ENCODE assay signal across 1 cellular context in genomic region chr4:20700007-20700761, GRCh38.
TF ChIP-seq lines count a peak whose summit lies in the region.

PACRGL (plus strand) TSS chr4:20700458; CDS start chr4:20704482, 4,024 bp downstream.

TF ChIP-seq in HepG2, 621 proteins besides CTCF, POLR2A, EP300 and RAD21 (continued from another document and continues in another):
- TF ChIP-seq ATF3 (CRISPR knock-in tag; IDR thresholded peaks at IDR 0.05) (0 out of 2 replicates have a peak, but pooled peaks have one; percentile 30), SMARCC2 (IDR thresholded peaks at IDR 0.05) (no peak), ZSCAN12 (CRISPR knock-in tag; IDR thresholded peaks at IDR 0.05) (no peak), ZNF530 (CRISPR knock-in tag; IDR thresholded peaks at IDR 0.05; ENCODE audit: low read depth) (no peak), ZNF143 (CRISPR knock-in tag; IDR thresholded peaks at IDR 0.05) (no peak; the same call in 1 of the 2 replicates), NR0B2 (CRISPR knock-in tag; IDR thresholded peaks at IDR 0.05) (peak; percentile 70; the same call in 1 of the 2 replicates), ZFP62 (CRISPR knock-in tag; IDR thresholded peaks at IDR 0.05) (no peak), SSRP1 (CRISPR knock-in tag; IDR thresholded peaks at IDR 0.05) (no peak), MAX (IDR thresholded peaks at IDR 0.05) (peak; percentile 98), AHR (CRISPR knock-in tag; IDR thresholded peaks at IDR 0.05) (no peak), TFDP1 (CRISPR knock-in tag; IDR thresholded peaks at IDR 0.05; ENCODE audit: borderline replicate concordance) (peak; percentile 91), IKZF1 (IDR thresholded peaks at IDR 0.05) (no peak), HNF1B (CRISPR knock-in tag; IDR thresholded peaks at IDR 0.05) (0 out of 2 replicates have a peak, but pooled peaks have one; percentile 18), GFI1 (CRISPR knock-in tag; IDR thresholded peaks at IDR 0.05; ENCODE audit: borderline replicate concordance) (no peak), PLRG1 (conservative IDR thresholded peaks at IDR 0.05) (no peak), PRDM15 (CRISPR knock-in tag; IDR thresholded peaks at IDR 0.05) (no peak), ZNF670 (CRISPR knock-in tag; IDR thresholded peaks at IDR 0.05; ENCODE audit: borderline replicate concordance) (0 out of 2 replicates have a peak, but pooled peaks have one; percentile 48), MTERF4 (CRISPR knock-in tag; IDR thresholded peaks at IDR 0.05) (no peak), ZNF761 (CRISPR knock-in tag; conservative IDR thresholded peaks at IDR 0.05) (0 out of 2 replicates have a peak, but pooled peaks have one; percentile 69), RXRB (CRISPR knock-in tag; IDR thresholded peaks at IDR 0.05; ENCODE audit: borderline replicate concordance) (peak; percentile 35; the same call in 1 of the 2 replicates), TCF12 (IDR thresholded peaks at IDR 0.05) (no peak), TCF12 (CRISPR knock-in tag; IDR thresholded peaks at IDR 0.05) (no peak), HOMEZ (CRISPR knock-in tag; IDR thresholded peaks at IDR 0.05; ENCODE audit: low read depth) (no peak), POLR2AphosphoS5 (IDR thresholded peaks at IDR 0.05; ENCODE audit: low read depth, low read length) (peak; percentile 71), CHCHD3 (CRISPR knock-in tag; IDR thresholded peaks at IDR 0.05) (no peak), RFX5 (IDR thresholded peaks at IDR 0.05; ENCODE audit: low read depth, low read length) (peak; percentile 78), SRY (CRISPR knock-in tag; IDR thresholded peaks at IDR 0.05) (no peak), ZNF747 (CRISPR knock-in tag; IDR thresholded peaks at IDR 0.05; ENCODE audit: borderline replicate concordance) (no peak), ZBTB44 (CRISPR knock-in tag; IDR thresholded peaks at IDR 0.05) (no peak), PREB (CRISPR knock-in tag; IDR thresholded peaks at IDR 0.05) (no peak), THAP8 (CRISPR knock-in tag; IDR thresholded peaks at IDR 0.05; ENCODE audit: borderline replicate concordance) (no peak), HNRNPL (IDR thresholded peaks at IDR 0.05; ENCODE audit: low read depth, low read length) (no peak), PHB2 (IDR thresholded peaks at IDR 0.05; ENCODE audit: partially characterized antibody) (no peak), FOXP4 (CRISPR knock-in tag; IDR thresholded peaks at IDR 0.05) (no peak), AHDC1 (CRISPR knock-in tag; IDR thresholded peaks at IDR 0.05; ENCODE audit: borderline replicate concordance) (no peak), SNAI1 (CRISPR knock-in tag; IDR thresholded peaks at IDR 0.05; ENCODE audit: borderline replicate concordance) (no peak)
